ENCODE assay signal across 8 cellular contexts in genomic region chr6:26215200-26216014, GRCh38.
DNase-seq lines count a peak whose midpoint lies in the region; ATAC-seq and TF ChIP-seq lines count a peak whose summit lies in the region.

No MANE protein-coding gene starts in this region.

- ATAC-seq in upper lobe of left lung (ENCODE audit: low FRiP score in 2 of 2) (no peak), HG03045 (IDR thresholded peaks at IDR 0.05; ENCODE audit: unreplicated experiment) (no peak)

- H3K9me3 ChIP-seq in adrenal gland (replicated peaks in 1 of 3) = no peaks in the 10 kb centered on the region
- H3K9me3 ChIP-seq in upper lobe of left lung = no peaks in the 10 kb centered on the region

- H3K27ac ChIP-seq in KMS-11 (peak overlapping the region; percentile 89), adrenal gland (peak overlapping the region in 4 of 5 donors; percentile 95 to 97 (median 96)), upper lobe of left lung (peak overlapping the region; percentile 90 to 96 (median 94))

- no peak overlapping the region for H2AFZ ChIP-seq in KMS-11 (ENCODE audit: low read depth)

- peak overlapping the region; percentile 78 for H3K4me2 ChIP-seq in KMS-11

- H3K4me3 ChIP-seq in KMS-11 (IDR thresholded peaks at IDR 0.05; ENCODE audit: insufficient read depth, low read depth, low read length) (no peak overlapping the region), adrenal gland (peak overlapping the region in 2 of 4 donors; percentile 18 to 59), upper lobe of left lung (peak overlapping the region in 3 of 4 donors; percentile 44 to 56 (median 47))

- TF ChIP-seq EP300 in upper lobe of left lung (IDR thresholded peaks at IDR 0.05) = no peak

- H3K9ac ChIP-seq in KMS-11 = peak overlapping the region; percentile 82

- WGBS in adrenal gland, 4 donors = 16 to 29% (median 22%) methylated on average over 29 to 30 of the region's 30 CpGs
- 8 to 11% methylated on average over 27 to 30 of the region's 30 CpGs for WGBS in upper lobe of left lung, 2 donors

- H3K36me3 ChIP-seq in KMS-11 (ENCODE audit: insufficient read depth) (no peaks in the 10 kb centered on the region), adrenal gland (replicated peaks in 1 of 2) (no peaks in the 10 kb centered on the region), upper lobe of left lung (no peaks in the 10 kb centered on the region)

- no peaks in the 10 kb centered on the region for H4K20me1 ChIP-seq in KMS-11 (ENCODE audit: insufficient read depth)

- peaks cover 20% of the 10 kb centered on the region for H3K4me1 ChIP-seq in KMS-11 (ENCODE audit: low read depth, poor library complexity, severe bottlenecking)
- H3K4me1 ChIP-seq in adrenal gland (replicated peaks in 1 of 2) = peaks cover 10 to 24% of the 10 kb centered on the region in 2 donors
- peaks cover 0 to 16% (median 5%) of the 10 kb centered on the region in 4 donors for H3K4me1 ChIP-seq in upper lobe of left lung

- H3K79me2 ChIP-seq in KMS-11 (ENCODE audit: insufficient read depth, low read depth) = peaks cover 4% of the 10 kb centered on the region; the same call in 1 of the 2 replicates

- TF ChIP-seq CTCF in KMS-11 (conservative IDR thresholded peaks at IDR 0.05; ENCODE audit: low read depth, low read length) (no peak), adrenal gland (IDR thresholded peaks at IDR 0.05) (no peak), upper lobe of left lung (IDR thresholded peaks at IDR 0.05) (no peak)

- DNase-seq in ELR (ENCODE audit: low read depth) = peak; percentile 64
- DNase-seq in adrenal gland = peak in 1 of 7 donors; percentile 20
- DNase-seq in kidney tubule cell (ENCODE audit: low spot score) = peak; percentile 65
- DNase-seq in upper lobe of left lung = no peak
- no peak for DNase-seq in medulla oblongata (ENCODE audit: extremely low spot score)
- DNase-seq in NCI-H1436 treated with DMSO at 0.1 percent for 48 hours (lab: John Stamatoyannopoulos, UW) = no peak

- H3K27me3 ChIP-seq in KMS-11 (ENCODE audit: insufficient read depth, low read depth) (no peaks in the 10 kb centered on the region), adrenal gland (no peaks in the 10 kb centered on the region), upper lobe of left lung (peaks cover 0 to 9% (median 0%) of the 10 kb centered on the region in 4 donors)

- TF ChIP-seq POLR2A in adrenal gland (IDR thresholded peaks at IDR 0.05) = peak; percentile 32 to 37
- TF ChIP-seq POLR2A in upper lobe of left lung (IDR thresholded peaks at IDR 0.05) = peak in 2 of 4 donors; percentile 11 to 24

- intact Hi-C loops in adrenal gland (cut with DNase I) = no loop called here

Comparison
In these comparisons a context has a peak if more than half of its experiments do, and no peak if none do; other contexts are left out.
1. DNase-seq: peak in ELR (single experiment) and kidney tubule cell (single experiment); none in upper lobe of left lung (0 of 2), medulla oblongata (single experiment) and NCI-H1436 treated with DMSO at 0.1 percent for 48 hours (single experiment).
2. Peak in every context shown above with its lines, with median percentiles within 50 percentile points of each other: H3K27ac ChIP-seq.